In genomic region chr16:50609049-50609832, GRCh38 we compare ENCODE assay signal across 1 cellular context.
TF ChIP-seq lines count a peak whose summit lies in the region.

No MANE protein-coding gene starts in this region.

TF ChIP-seq in HepG2, 621 proteins besides CTCF, POLR2A, EP300 and RAD21 (continued from another document):
- TF ChIP-seq ZNF431 (CRISPR knock-in tag; IDR thresholded peaks at IDR 0.05; ENCODE audit: borderline replicate concordance, low read depth) (no peak), AGO2 (optimal IDR thresholded peaks at IDR 0.05; ENCODE audit: low read depth, low read length) (peak; percentile 54), ZNF614 (CRISPR knock-in tag; IDR thresholded peaks at IDR 0.05; ENCODE audit: borderline replicate concordance) (no peak), NFE2L2 (IDR thresholded peaks at IDR 0.05; ENCODE audit: low read length) (no peak), RNF2 (conservative IDR thresholded peaks at IDR 0.05; ENCODE audit: low read depth) (no peak), EHMT2 (IDR thresholded peaks at IDR 0.05; ENCODE audit: borderline replicate concordance, low read depth, low read length) (no peak), ZNF891 (CRISPR knock-in tag; IDR thresholded peaks at IDR 0.05) (0 out of 2 replicates have a peak, but pooled peaks have one; percentile 21), EEA1 (CRISPR knock-in tag; IDR thresholded peaks at IDR 0.05; ENCODE audit: borderline replicate concordance) (no peak), ZFP36L1 (CRISPR knock-in tag; IDR thresholded peaks at IDR 0.05) (no peak), NCOA5 (CRISPR knock-in tag; IDR thresholded peaks at IDR 0.05) (no peak), LRRFIP1 (CRISPR knock-in tag; conservative IDR thresholded peaks at IDR 0.05) (no peak), MXD1 (CRISPR knock-in tag; IDR thresholded peaks at IDR 0.05) (no peak), POLR2G (IDR thresholded peaks at IDR 0.05; ENCODE audit: low read depth, low read length) (peak; percentile 31; the same call in 1 of the 2 replicates), RBM22 (optimal IDR thresholded peaks at IDR 0.05; ENCODE audit: low read length) (peak; percentile 51), KLF13 (CRISPR knock-in tag; IDR thresholded peaks at IDR 0.05) (no peak), NRL (CRISPR knock-in tag; IDR thresholded peaks at IDR 0.05; ENCODE audit: borderline replicate concordance) (peak; percentile 69; the same call in 1 of the 2 replicates), ZNF121 (CRISPR knock-in tag; IDR thresholded peaks at IDR 0.05) (peak; percentile 78), KLF12 (CRISPR knock-in tag; IDR thresholded peaks at IDR 0.05; ENCODE audit: borderline replicate concordance) (no peak), XBP1 (CRISPR knock-in tag; IDR thresholded peaks at IDR 0.05) (no peak), XRCC5 (optimal IDR thresholded peaks at IDR 0.05; ENCODE audit: low read length) (peak; percentile 12)
